Comparison of ENCODE assay signal across 8 cellular contexts in genomic region chr5:132495672-132496630, GRCh38. TPM values are rescaled to one million over a fixed set of nuclear protein-coding genes. Genes with fewer than 3 reads are reported as not detected.
DNase-seq lines count a peak whose midpoint lies in the region; ATAC-seq, FAIRE-seq and TF ChIP-seq lines count a peak whose summit lies in the region.

No MANE protein-coding gene starts in this region.

- H3K4me3 Mint-ChIP-seq in activated B cell treated with CpG ODN at 0.5 μM for 24 hours, result peak overlapping the region; percentile 92

- H3K27ac ChIP-seq in A549 (peak overlapping the region; percentile 88 to 97), caudate nucleus (ENCODE audit: low read depth, low read length) (peak overlapping the region; percentile 93)

- FAIRE-seq in A549 (lab: Jason Lieb, UNC), result no peak

- CTCF ChIA-PET in A549 (lab: Yijun Ruan, JAX) (interaction anchor here (1.0 to 12.9 kb wide), 10 partner anchors 9 to 315 kb away, joined by 3 to 217 read pairs (median 8); no protein-coding TSS in a partner anchor), activated B cell treated with CpG ODN at 0.5 μM for 24 hours (lab: Charles Lee) (interaction anchor here (0.8 to 12.1 kb wide), 13 partner anchors 10 to 108 kb away, joined by 3 to 253 read pairs (median 5); no protein-coding TSS in a partner anchor)

- ATAC-seq in A549 (peak; percentile 63 to 78), GM18861 (IDR thresholded peaks at IDR 0.05; ENCODE audit: unreplicated experiment) (peak; percentile 38), HG03097 (IDR thresholded peaks at IDR 0.05; ENCODE audit: low FRiP score, unreplicated experiment) (peak; percentile 32), activated B cell treated with CpG ODN at 0.5 μM for 24 hours (ENCODE audit: low read depth) (peak; percentile 67)

- H3K4me1 Mint-ChIP-seq in activated B cell treated with CpG ODN at 0.5 μM for 24 hours, result peaks cover 66% of the 10 kb centered on the region

- 0 out of 5 replicates have a peak, but pooled peaks of 1 of the 2 experiments have one; percentile 14 for TF ChIP-seq RAD21 in A549 (conservative IDR thresholded peaks at IDR 0.05 in 1 of 2, IDR thresholded peaks at IDR 0.05 in 1 of 2)

- DNase-seq in A549 (ENCODE audit: low read depth in 1 of 2, low spot score in 1 of 2) (peak; percentile 91), NCI-H2171 treated with DMSO at 0.1 percent for 48 hours (lab: John Stamatoyannopoulos, UW) (peak; percentile 80), activated B cell treated with CpG ODN at 0.5 μM for 24 hours (peak; percentile 79), caudate nucleus (lab: John Stamatoyannopoulos, UW) (peak in 48 of 61 donors; percentile 34 to 90 (median 65)), iris pigment epithelial cell (ENCODE audit: low read depth) (peak; percentile 90)
- peak; percentile 81 for DNase-seq in stimulated activated CD4-positive, alpha-beta T cell treated with anti-CD3 and anti-CD28 coated beads, Interleukin-12 subunit alpha, Interleukin-12 subunit beta, amount 100 ng/mL, for 4 hours

- no peaks in the 10 kb centered on the region for H3K9me3 Mint-ChIP-seq in activated B cell treated with CpG ODN at 0.5 μM for 24 hours

- H3K4me2 ChIP-seq in A549, result peak overlapping the region; percentile 90

- POLR2A ChIA-PET in A549 (lab: Yijun Ruan, JAX) (interaction anchor here (0.6 to 4.6 kb wide), 27 partner anchors 9 to 1466 kb away, joined by 3 to 49 read pairs (median 4); partner anchors contain the start of genes RAD50, SLC22A4 and SLC22A5), activated B cell treated with CpG ODN at 0.5 μM for 24 hours (lab: Charles Lee) (interaction anchor here (0.6 to 11.7 kb wide), 43 partner anchors 7 to 1731 kb away, joined by 3 to 461 read pairs (median 8); partner anchors contain the start of genes AFF4, GDF9, HSPA4 and IRF1)

- TF ChIP-seq POLR2A in A549 (IDR thresholded peaks at IDR 0.05; ENCODE audit: low read length), result peak; percentile 30

- H3K4me3 ChIP-seq in A549, result peak overlapping the region; percentile 56

- H3K27ac Mint-ChIP-seq in activated B cell treated with CpG ODN at 0.5 μM for 24 hours, result peak overlapping the region; percentile 96

- TF ChIP-seq CTCF in A549 (IDR thresholded peaks at IDR 0.05) (no peak), activated B cell treated with CpG ODN at 0.5 μM for 24 hours (IDR thresholded peaks at IDR 0.05) (no peak)

- H3K27me3 Mint-ChIP-seq in activated B cell treated with CpG ODN at 0.5 μM for 24 hours, result no peaks in the 10 kb centered on the region

- intact Hi-C loops in activated B cell treated with CpG ODN at 0.5 μM for 24 hours (cut with micrococcal nuclease), result loop anchor here (1.0 to 10.0 kb wide), 7 partner anchors 71 to 609 kb away; partner anchors contain the start of gene AFF4

- no peaks in the 10 kb centered on the region for H3K9me3 ChIP-seq in A549

- 0 out of 5 replicates have a peak, but pooled peaks of 1 of the 2 experiments have one; percentile 15 for TF ChIP-seq EP300 in A549 (IDR thresholded peaks at IDR 0.05)

- H3K4me1 ChIP-seq in A549, result peaks cover 54% of the 10 kb centered on the region

- no peaks in the 10 kb centered on the region for H3K36me3 Mint-ChIP-seq in activated B cell treated with CpG ODN at 0.5 μM for 24 hours (ENCODE audit: low read depth)

- WGBS in A549 (ENCODE audit: missing lambda C conversion rate), result 3% methylated on average over 26 of the region's 47 CpGs

TF ChIP-seq in A549, 52 proteins besides CTCF, POLR2A, EP300 and RAD21 (continues in another document):
- TF ChIP-seq RARB (CRISPR knock-in tag; IDR thresholded peaks at IDR 0.05) (no peak), RFX5 (IDR thresholded peaks at IDR 0.05) (no peak), ZSCAN20 (CRISPR knock-in tag; IDR thresholded peaks at IDR 0.05) (no peak), CEBPB (IDR thresholded peaks at IDR 0.05) (no peak), PBX3 (IDR thresholded peaks at IDR 0.05) (peak; percentile 12; the same call in 1 of the 2 replicates), PHF8 (IDR thresholded peaks at IDR 0.05; ENCODE audit: borderline replicate concordance, low read depth) (no peak), BCL3 (IDR thresholded peaks at IDR 0.05) (no peak; the same call in 2 of the 3 replicates), MAFK (IDR thresholded peaks at IDR 0.05; ENCODE audit: partially characterized antibody) (peak; percentile 47), ZFP36 (IDR thresholded peaks at IDR 0.05; ENCODE audit: borderline replicate concordance, partially characterized antibody) (peak; percentile 97), GATA3 (IDR thresholded peaks at IDR 0.05; ENCODE audit: borderline replicate concordance) (no peak; the same call in 1 of the 2 replicates), SREBF2 (IDR thresholded peaks at IDR 0.05) (no peak), NR3C1 (IDR thresholded peaks at IDR 0.05) (no peak), ZNF302 (CRISPR knock-in tag; IDR thresholded peaks at IDR 0.05) (no peak), KDM5A (IDR thresholded peaks at IDR 0.05) (no peak), JUNB (IDR thresholded peaks at IDR 0.05) (no peak), RCOR1 (IDR thresholded peaks at IDR 0.05; ENCODE audit: low read depth, low read length) (no peak), HES2 (IDR thresholded peaks at IDR 0.05) (no peak), HEYL (CRISPR knock-in tag; IDR thresholded peaks at IDR 0.05) (no peak), E2F6 (IDR thresholded peaks at IDR 0.05; ENCODE audit: borderline replicate concordance, low read depth) (0 out of 2 replicates have a peak, but pooled peaks have one; percentile 10), CHD4 (IDR thresholded peaks at IDR 0.05; ENCODE audit: borderline replicate concordance) (no peak), BHLHE40 (IDR thresholded peaks at IDR 0.05; ENCODE audit: low read depth, low read length) (no peak), KDM1A (IDR thresholded peaks at IDR 0.05; ENCODE audit: low read depth) (peak; percentile 87; the same call in 1 of the 2 replicates), TFCP2L1 (CRISPR knock-in tag; IDR thresholded peaks at IDR 0.05) (no peak), ELK1 (IDR thresholded peaks at IDR 0.05; ENCODE audit: low read depth, low read length) (no peak), HOXA7 (CRISPR knock-in tag; IDR thresholded peaks at IDR 0.05) (no peak), JUN (IDR thresholded peaks at IDR 0.05) (peak; percentile 24 to 74; a peak in 3 of 5 replicates), MYC (IDR thresholded peaks at IDR 0.05; ENCODE audit: borderline replicate concordance, low read length) (no peak), SMC3 (IDR thresholded peaks at IDR 0.05) (no peak)

RNA-seq across cellular contexts. Expression of gene IRF1, which starts 5.4 kb away (rescaled TPM):
- 10.9 and 11.2 TPM in 2 replicates for polyA plus RNA-seq in A549 (2011; rRNA removed)
- polyA plus RNA-seq in A549 (2012; cell fraction: cytosol; rRNA removed), result 9.7 and 13.3 TPM in 2 replicates
- polyA plus RNA-seq in A549 (2012; cell fraction: nucleus; rRNA removed), result 19.8 and 22.3 TPM in 2 replicates
- 13.3 to 15.5 TPM (median 15.1 TPM) in 3 replicates for polyA plus RNA-seq in A549 (2017; fragmentation: RNase III; extraction: RNeasy Plus Mini Kit Qiagen cat#74134 plus additional on column Dnase treatment)
- polyA minus RNA-seq in A549 (2011; rRNA and poly(A)+ RNA removed), result 27.8 and 35.9 TPM in 2 replicates
- total RNA-seq in activated B cell treated with CpG ODN at 0.5 μM for 24 hours, result 126 and 134 TPM in 2 replicates

RNA-seq across cellular contexts. Expression of gene IL5, which starts 47.4 kb away (rescaled TPM):
- polyA plus RNA-seq in A549 (2011; rRNA removed) (not detected in 2 replicates), A549 (2017; fragmentation: RNase III; extraction: RNeasy Plus Mini Kit Qiagen cat#74134 plus additional on column Dnase treatment) (not detected in 3 replicates)
- polyA plus RNA-seq in A549 (2012; cell fraction: cytosol; rRNA removed), result not detected in 2 replicates
- not detected in 2 replicates for polyA plus RNA-seq in A549 (2012; cell fraction: nucleus; rRNA removed)
- polyA minus RNA-seq in A549 (2011; rRNA and poly(A)+ RNA removed), result not detected in 2 replicates
- total RNA-seq in activated B cell treated with CpG ODN at 0.5 μM for 24 hours, result not detected in 2 replicates

Comparison
In these comparisons a context has a peak if more than half of its experiments do, and no peak if none do; other contexts are left out.
1. Peak in every context shown above with its lines: DNase-seq, ATAC-seq, H3K4me3 ChIP-seq and H3K27ac ChIP-seq.